In the genomic region with DNA sequence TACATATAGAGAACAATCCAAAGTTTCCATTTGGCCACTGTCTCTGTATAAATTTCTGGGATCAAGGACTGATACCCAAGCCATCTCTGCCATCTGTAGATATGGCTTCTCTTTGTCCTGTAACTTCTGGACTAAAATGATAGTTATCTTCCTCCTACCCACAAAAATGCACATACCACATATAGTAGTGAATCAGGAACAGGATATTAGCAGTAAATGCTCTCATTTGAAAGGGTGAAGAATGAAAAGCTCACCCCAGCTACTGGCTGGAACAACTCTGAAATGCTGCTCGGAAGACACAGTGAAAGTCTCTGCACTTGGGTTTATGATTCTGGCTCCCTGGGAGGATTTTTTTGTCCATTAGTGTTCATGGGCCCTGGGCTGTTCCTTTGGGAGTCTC, we compare ENCODE assay signal across 21 cellular contexts.
"Had no signal": no experiment of that assay in that cellular context is flagged by ENCODE, and none has a peak within 500 bp of the region (broad histone marks: within the 10 kb centered on the region; RNA-seq: fewer than 3 reads in every experiment).

No MANE protein-coding gene starts in this region.

- DNase-seq: effector memory CD4-positive, alpha-beta T cell; esophagus squamous epithelium; foreskin melanocyte; head of caudate nucleus; left colon; left ventricle myocardium superior; mucosa of descending colon; naive thymus-derived CD8-positive, alpha-beta T cell; psoas muscle; retina; right lobe of liver; stimulated activated CD4-positive, alpha-beta T cell treated with anti-CD3 and anti-CD28 coated beads, Interleukin-4, amount 100 ng/mL, for 1 hour; stimulated activated CD8-positive, alpha-beta memory T cell treated with anti-CD3 and anti-CD28 coated beads, Interleukin-4, amount 100 ng/mL, for 48 hours; stimulated activated naive CD8-positive, alpha-beta T cell treated with anti-CD3 and anti-CD28 coated beads, Interleukin-15, Interleukin-2, amounts not matched to agents 100 U/mL and 50 U/mL, for 24 hours; tibial artery; upper lobe of right lung had no signal

- H3K79me2 ChIP-seq: hepatocyte had no signal

- H3K9me3 ChIP-seq: neutrophil, psoas muscle, right lobe of liver, tibial artery, upper lobe of right lung, vagina had no signal

- H2AFZ ChIP-seq: hepatocyte had no signal

- H3K27ac ChIP-seq: esophagus squamous epithelium, hepatocyte, neutrophil, psoas muscle, right lobe of liver, tibial artery, upper lobe of right lung, vagina had no signal

- H3K4me2 ChIP-seq: hepatocyte had no signal

- H3K27me3 Mint-ChIP-seq: naive thymus-derived CD8-positive, alpha-beta T cell had no signal

- H3K36me3 Mint-ChIP-seq: stimulated activated effector memory CD8-positive, alpha-beta T cell treated with anti-CD3 and anti-CD28 coated beads, Interleukin-12 subunit alpha, Interleukin-12 subunit beta, amount 100 ng/mL, for 72 hours had no signal

- ATAC-seq: left colon; left ventricle myocardium superior; mucosa of descending colon; naive thymus-derived CD8-positive, alpha-beta T cell; psoas muscle; stimulated activated effector memory CD8-positive, alpha-beta T cell treated with anti-CD3 and anti-CD28 coated beads, Interleukin-12 subunit alpha, Interleukin-12 subunit beta, amount 100 ng/mL, for 72 hours; stimulated activated naive CD8-positive, alpha-beta T cell treated with anti-CD3 and anti-CD28 coated beads, Interleukin-15, Interleukin-2, amounts not matched to agents 100 U/mL and 50 U/mL, for 24 hours; upper lobe of right lung had no signal

- H3K27ac Mint-ChIP-seq: naive thymus-derived CD8-positive, alpha-beta T cell; stimulated activated effector memory CD8-positive, alpha-beta T cell treated with anti-CD3 and anti-CD28 coated beads, Interleukin-12 subunit alpha, Interleukin-12 subunit beta, amount 100 ng/mL, for 72 hours had no signal

- H3K4me1 Mint-ChIP-seq: naive thymus-derived CD8-positive, alpha-beta T cell; stimulated activated effector memory CD8-positive, alpha-beta T cell treated with anti-CD3 and anti-CD28 coated beads, Interleukin-12 subunit alpha, Interleukin-12 subunit beta, amount 100 ng/mL, for 72 hours had no signal

- H3K27me3 ChIP-seq: esophagus squamous epithelium, hepatocyte, neutrophil, right lobe of liver, tibial artery, upper lobe of right lung, vagina had no signal

- H3K36me3 ChIP-seq: esophagus squamous epithelium, neutrophil, right lobe of liver, tibial artery, upper lobe of right lung, vagina had no signal

- H3K4me3 Mint-ChIP-seq: naive thymus-derived CD8-positive, alpha-beta T cell; stimulated activated effector memory CD8-positive, alpha-beta T cell treated with anti-CD3 and anti-CD28 coated beads, Interleukin-12 subunit alpha, Interleukin-12 subunit beta, amount 100 ng/mL, for 72 hours had no signal

- H3K4me1 ChIP-seq: esophagus squamous epithelium, psoas muscle, right lobe of liver, upper lobe of right lung, vagina had no signal

- H3K4me3 ChIP-seq: esophagus squamous epithelium, hepatocyte, lung, mucosa of descending colon, psoas muscle, right lobe of liver, tibial artery, upper lobe of right lung, vagina had no signal
